Comparison of ENCODE assay signal across 9 cellular contexts in genomic region chr3:124639406-124640237, GRCh38.
DNase-seq lines count a peak whose midpoint lies in the region; ATAC-seq, FAIRE-seq and TF ChIP-seq lines count a peak whose summit lies in the region.
"Had no signal": no experiment of that assay in that cellular context is flagged by ENCODE, and none has a peak within 500 bp of the region (broad histone marks: within the 10 kb centered on the region; RNA-seq: fewer than 3 reads in every experiment).

No MANE protein-coding gene starts in this region.

- no peaks in the 10 kb centered on the region for H3K36me3 ChIP-seq in K562 (ENCODE audit: control insufficient read depth, insufficient read depth, low read length)

- no peak overlapping the region for H2BK15ac ChIP-seq in H9 (ENCODE audit: low read depth, low read length)

- no peak overlapping the region for H3K56ac ChIP-seq in H9 (ENCODE audit: insufficient read length, low read depth, low read length)

- DNase-seq in GDM1 (lab: John Stamatoyannopoulos, UW) (peak; percentile 59), KG1 (lab: John Stamatoyannopoulos, UW) (peak; percentile 56), K562 (ENCODE audit: extremely low read depth in 1 of 4, low spot score in 3 of 4) (no peak), H9 (no peak), AML-193 (lab: John Stamatoyannopoulos, UW) (no peak), T-helper 9 cell (no peak), NCI-H2107 treated with DMSO at 0.1 percent for 48 hours (lab: John Stamatoyannopoulos, UW; ENCODE audit: unreplicated experiment) (no peak)

- POLR2A ChIA-PET in K562 (lab: Yijun Ruan, JAX): no interaction called here

- H3K79me2 ChIP-seq in K562 (ENCODE audit: control insufficient read depth, insufficient read depth, low read length) (no peaks in the 10 kb centered on the region), H9 (ENCODE audit: insufficient read depth, low read length) (no peaks in the 10 kb centered on the region)

- H3K4me3 ChIP-seq in K562: no peak overlapping the region

- CTCF ChIA-PET in K562 (lab: Yijun Ruan, JAX; ENCODE audit: low intra/inter-chr PET ratio): no interaction called here

- peak; percentile 57 for ATAC-seq in GM21515 (IDR thresholded peaks at IDR 0.05; ENCODE audit: unreplicated experiment)
- ATAC-seq in K562: no peak

- H3K27ac Mint-ChIP-seq in H9: no peak overlapping the region

- H3K4me2 ChIP-seq in K562 (ENCODE audit: insufficient read depth, low read length): no peak overlapping the region
- H3K4me2 ChIP-seq in H9 (ENCODE audit: insufficient read depth, insufficient read length, low read length): no peak overlapping the region

- no peak overlapping the region for H2BK5ac ChIP-seq in H9 (ENCODE audit: insufficient read length, low read length)

- in situ Hi-C loops in K562 (cut with MboI): no loop called here

- BruUV-seq in K562 (replicated peaks; lab: Mats Ljungman, UMichigan): no TSS peak

- peak overlapping the region; percentile 71 for H2AFZ ChIP-seq in K562 (ENCODE audit: low read depth, low read length)
- H2AFZ ChIP-seq in H9 (ENCODE audit: low read length): no peak overlapping the region

- 23% methylated on average over 6 of the region's 6 CpGs for WGBS in K562 (ENCODE audit: insufficient coverage, low coverage, missing lambda C conversion rate)
- WGBS in H9 (ENCODE audit: extremely low coverage, insufficient read length, low lambda C conversion rate): no CpG with 5 or more reads among the region's 6 CpGs

- H3K27me3 ChIP-seq in K562 (ENCODE audit: control insufficient read depth in 2 of 2, insufficient read depth in 2 of 2, low read length in 2 of 2) (no peaks in the 10 kb centered on the region), H9 (ENCODE audit: insufficient read depth, low read length) (no peaks in the 10 kb centered on the region)

- H3K4me1 ChIP-seq in K562 (replicated peaks in 1 of 2; ENCODE audit: control insufficient read depth in 2 of 2, insufficient read depth in 2 of 2, low read length in 2 of 2): peaks cover 0 to 34% of the 10 kb centered on the region in 2 experiments; a peak in 3 of 5 replicates
- peaks cover 11% of the 10 kb centered on the region for H3K4me1 ChIP-seq in H9 (ENCODE audit: insufficient read depth, low read length)

- no peak overlapping the region for H4K5ac ChIP-seq in H9 (ENCODE audit: insufficient read length, low read depth, low read length)

- no peak overlapping the region for H3K23ac ChIP-seq in H9 (ENCODE audit: insufficient read length, low read depth, low read length)

- H3K9ac ChIP-seq in K562 (ENCODE audit: insufficient read depth in 1 of 2, low read depth in 2 of 2, low read length in 2 of 2) (no peak overlapping the region), H9 (ENCODE audit: extremely low read depth, insufficient read length, low read length) (no peak overlapping the region)

- no peaks in the 10 kb centered on the region for H3K27me3 Mint-ChIP-seq in H9 (ENCODE audit: low read depth)

- H3K4ac ChIP-seq in H9 (ENCODE audit: low read depth, low read length): no peak overlapping the region

- no peak overlapping the region for H3K14ac ChIP-seq in H9 (ENCODE audit: insufficient read depth, low read length)

- FAIRE-seq in K562 (lab: Jason Lieb, UNC): peak; percentile 61

- H3K23me2 ChIP-seq in H9 (ENCODE audit: insufficient read length, low read depth, low read length, poor library complexity, severe bottlenecking): no peaks in the 10 kb centered on the region

- TF ChIP-seq EP300 in K562 (IDR thresholded peaks at IDR 0.05; ENCODE audit: low read length): no peak

- no peak overlapping the region for H2BK12ac ChIP-seq in H9 (ENCODE audit: insufficient read length, low read depth, low read length)

- H3K27ac ChIP-seq in K562 (ENCODE audit: extremely low read depth, low read depth, low read length) (peak overlapping the region; percentile 23; the same call in 1 of the 3 replicates), H9 (ENCODE audit: insufficient read length, low read depth, low read length) (no peak overlapping the region)

- no peaks in the 10 kb centered on the region for H4K20me1 ChIP-seq in K562 (replicated peaks; ENCODE audit: control insufficient read depth, insufficient read depth, low read length)
- no peaks in the 10 kb centered on the region for H4K20me1 ChIP-seq in H9 (ENCODE audit: control insufficient read depth, insufficient read depth, insufficient read length)

- H2BK20ac ChIP-seq in H9 (ENCODE audit: low read depth, low read length, poor library complexity, severe bottlenecking): no peak overlapping the region

- no peak overlapping the region for H3K4me3 Mint-ChIP-seq in H9
- H3K4me3 Mint-ChIP-seq: neural crest cell had no signal

- no peaks in the 10 kb centered on the region for H3K79me1 ChIP-seq in H9 (ENCODE audit: insufficient read depth, low read depth, low read length, poor library complexity, severe bottlenecking)

- H2BK120ac ChIP-seq in H9 (ENCODE audit: low read depth, low read length, poor library complexity, severe bottlenecking): no peak overlapping the region

- no peaks in the 10 kb centered on the region for H3K9me1 ChIP-seq in K562 (ENCODE audit: control insufficient read depth, insufficient read depth, low read length)

- H3K9me3 ChIP-seq in K562 (replicated peaks; ENCODE audit: control insufficient read depth, insufficient read depth, low read depth, low read length): no peaks in the 10 kb centered on the region
- H3K9me3 ChIP-seq in H9 (ENCODE audit: control insufficient read depth, low read depth, low read length): no peaks in the 10 kb centered on the region

- H3K9me3 Mint-ChIP-seq in H9: no peaks in the 10 kb centered on the region
- H3K9me3 Mint-ChIP-seq: neural crest cell had no signal

- TF ChIP-seq CTCF in K562 (IDR thresholded peaks at IDR 0.05 in 2 of 3, conservative IDR thresholded peaks at IDR 0.05 in 1 of 3; ENCODE audit: insufficient read depth in 2 of 3, low read depth in 1 of 3, low read length in 3 of 3) (no peak), H9 (conservative IDR thresholded peaks at IDR 0.05) (no peak)

- intact Hi-C loops in K562 (cut with micrococcal nuclease): loop anchor here (2.0 to 5.0 kb wide), 2 partner anchors 48 to 73 kb away; no protein-coding TSS in a partner anchor

- H3K18ac ChIP-seq in H9 (ENCODE audit: insufficient read length, low read depth, low read length): no peak overlapping the region

- no peak overlapping the region for H2AK5ac ChIP-seq in H9 (ENCODE audit: insufficient read length, low read length)

- no peak for TF ChIP-seq RAD21 in K562 (CRISPR knock-in tag; conservative IDR thresholded peaks at IDR 0.05 in 1 of 2, IDR thresholded peaks at IDR 0.05 in 1 of 2)

- TF ChIP-seq POLR2A in K562 (conservative IDR thresholded peaks at IDR 0.05): no peak

- no peak overlapping the region for H4K91ac ChIP-seq in H9 (ENCODE audit: insufficient read length, low read depth, low read length)

- no peaks in the 10 kb centered on the region for H3K36me3 Mint-ChIP-seq in H9 (ENCODE audit: insufficient read depth in 1 of 3, low read depth in 3 of 3)

- H4K8ac ChIP-seq in H9 (replicated peaks; ENCODE audit: insufficient read length, low read depth, low read length): no peak overlapping the region

- peaks cover 42 to 45% of the 10 kb centered on the region in 2 experiments for H3K4me1 Mint-ChIP-seq in H9
- H3K4me1 Mint-ChIP-seq: neural crest cell had no signal

- no peak overlapping the region for H3T11ph ChIP-seq in H9 (ENCODE audit: low read length)

TF ChIP-seq in K562, 482 proteins besides CTCF, POLR2A, EP300 and RAD21:
- TF ChIP-seq ETV6 (IDR thresholded peaks at IDR 0.05; ENCODE audit: borderline replicate concordance in 1 of 2, low read depth in 2 of 2, low read length in 1 of 2) (peak in 1 of 2 experiments; percentile 47; a peak in 1 of 4 replicates), ETV6 (CRISPR knock-in tag; IDR thresholded peaks at IDR 0.05; ENCODE audit: borderline replicate concordance) (no peak), XRCC3 (IDR thresholded peaks at IDR 0.05) (no peak), ARID1B (IDR thresholded peaks at IDR 0.05) (0 out of 2 replicates have a peak, but pooled peaks have one; percentile 5), SPI1 (IDR thresholded peaks at IDR 0.05; ENCODE audit: borderline replicate concordance, low read depth, low read length) (peak; percentile 81), CREM (IDR thresholded peaks at IDR 0.05; ENCODE audit: low read depth) (peak; percentile 30; the same call in 1 of the 2 replicates), FOSL1 (tag; conservative IDR thresholded peaks at IDR 0.05) (no peak)
TF ChIP-seq in K562: peak in this region for 4.

Comparison
In these comparisons a context has a peak if more than half of its experiments do, and no peak if none do; other contexts are left out.
1. DNase-seq: peak in GDM1 (single experiment) and KG1 (single experiment); none in K562 (0 of 4), H9 (single experiment), AML-193 (0 of 2), T-helper 9 cell (single experiment) and NCI-H2107 treated with DMSO at 0.1 percent for 48 hours (single experiment).